In genomic region chr10:61606971-61607907, GRCh38 we compare ENCODE assay signal across 8 cellular contexts. TPM values are rescaled to one million over a fixed set of nuclear protein-coding genes. Genes with fewer than 3 reads are reported as not detected.
DNase-seq lines count a peak whose midpoint lies in the region; ATAC-seq, FAIRE-seq and TF ChIP-seq lines count a peak whose summit lies in the region.

No MANE protein-coding gene starts in this region.

- CTCF ChIA-PET in K562 (lab: Yijun Ruan, JAX; ENCODE audit: low intra/inter-chr PET ratio): interaction anchor here (0.5 kb wide), 1 partner anchor 86 kb away, joined by 3 read pairs; no protein-coding TSS in a partner anchor

- no peaks in the 10 kb centered on the region for H3K9me3 Mint-ChIP-seq in nephron

- H3K9me1 ChIP-seq in K562 (ENCODE audit: control insufficient read depth, insufficient read depth, low read length): no peaks in the 10 kb centered on the region

- no peak overlapping the region for H3K27ac Mint-ChIP-seq in nephron

- POLR2A ChIA-PET in K562 (lab: Yijun Ruan, JAX): no interaction called here

- H3K36me3 Mint-ChIP-seq in nephron (ENCODE audit: low read depth): no peaks in the 10 kb centered on the region

- H3K9ac ChIP-seq in K562 (ENCODE audit: insufficient read depth in 1 of 2, low read depth in 2 of 2, low read length in 2 of 2): no peak overlapping the region

- intact Hi-C loops in K562 (cut with micrococcal nuclease): loop anchor here (2.0 kb wide), 1 partner anchor 126 kb away; no protein-coding TSS in a partner anchor
- intact Hi-C loops in prostate gland (cut with DNase I): no loop called here
- intact Hi-C loops in gastrocnemius medialis (cut with DNase I; ENCODE audit: low total_unique reads): no loop called here

- H3K27ac ChIP-seq in K562 (ENCODE audit: extremely low read depth, low read depth, low read length) (no peak overlapping the region), prostate gland (no peak overlapping the region), gastrocnemius medialis (no peak overlapping the region)

- H4K20me1 ChIP-seq in K562 (replicated peaks; ENCODE audit: control insufficient read depth, insufficient read depth, low read length): no peaks in the 10 kb centered on the region

- H3K4me3 ChIP-seq in K562 (no peak overlapping the region), prostate gland (no peak overlapping the region), gastrocnemius medialis (no peak overlapping the region)

- peaks cover 6% of the 10 kb centered on the region for H3K4me1 Mint-ChIP-seq in nephron

- peak in 1 of 2 experiments; percentile 55; a peak in 3 of 4 replicates for TF ChIP-seq RAD21 in K562 (CRISPR knock-in tag; conservative IDR thresholded peaks at IDR 0.05 in 1 of 2, IDR thresholded peaks at IDR 0.05 in 1 of 2)

- no peak for TF ChIP-seq EP300 in K562 (IDR thresholded peaks at IDR 0.05; ENCODE audit: low read length)

- H3K4me2 ChIP-seq in K562 (ENCODE audit: insufficient read depth, low read length): no peak overlapping the region

- H3K4me1 ChIP-seq in K562 (replicated peaks in 1 of 2; ENCODE audit: control insufficient read depth in 2 of 2, insufficient read depth in 2 of 2, low read length in 2 of 2) (no peaks in the 10 kb centered on the region), prostate gland (replicated peaks) (no peaks in the 10 kb centered on the region), gastrocnemius medialis (no peaks in the 10 kb centered on the region)

- no peak overlapping the region for H3K4me3 Mint-ChIP-seq in nephron

- H3K27me3 Mint-ChIP-seq in nephron (ENCODE audit: low read depth): no peaks in the 10 kb centered on the region

- H3K79me2 ChIP-seq in K562 (ENCODE audit: control insufficient read depth, insufficient read depth, low read length): no peaks in the 10 kb centered on the region

- BruUV-seq in K562 (replicated peaks; lab: Mats Ljungman, UMichigan): no TSS peak

- H3K36me3 ChIP-seq in K562 (ENCODE audit: control insufficient read depth, insufficient read depth, low read length) (no peaks in the 10 kb centered on the region), prostate gland (no peaks in the 10 kb centered on the region), gastrocnemius medialis (no peaks in the 10 kb centered on the region)

- H3K9me3 ChIP-seq in K562 (replicated peaks; ENCODE audit: control insufficient read depth, insufficient read depth, low read depth, low read length) (no peaks in the 10 kb centered on the region), prostate gland (no peaks in the 10 kb centered on the region), gastrocnemius medialis (no peaks in the 10 kb centered on the region)

- no peaks in the 10 kb centered on the region for H3K27me3 ChIP-seq in K562 (ENCODE audit: control insufficient read depth in 2 of 2, insufficient read depth in 2 of 2, low read length in 2 of 2)
- no peaks in the 10 kb centered on the region for H3K27me3 ChIP-seq in prostate gland (replicated peaks; ENCODE audit: insufficient read depth)
- H3K27me3 ChIP-seq in gastrocnemius medialis: no peaks in the 10 kb centered on the region

- H2AFZ ChIP-seq in K562 (ENCODE audit: low read depth, low read length): no peak overlapping the region

- peak; percentile 30; the same call in 1 of the 2 replicates for TF ChIP-seq CTCF in GM12874 (IDR thresholded peaks at IDR 0.05; ENCODE audit: insufficient read depth, low read depth, low read length)
- TF ChIP-seq CTCF in K562 (IDR thresholded peaks at IDR 0.05 in 2 of 3, conservative IDR thresholded peaks at IDR 0.05 in 1 of 3; ENCODE audit: insufficient read depth in 2 of 3, low read depth in 1 of 3, low read length in 3 of 3): peak; percentile 47 to 65 (median 59); a peak in 5 of 6 replicates
- peak; percentile 40 to 58 (median 46) for TF ChIP-seq CTCF in nephron (IDR thresholded peaks at IDR 0.05; ENCODE audit: unreplicated experiment in 3 of 3)
- peak in 2 of 4 experiments; percentile 8 to 30 for TF ChIP-seq CTCF in prostate gland (IDR thresholded peaks at IDR 0.05)
- no peak for TF ChIP-seq CTCF in gastrocnemius medialis (IDR thresholded peaks at IDR 0.05 in 4 of 5, conservative IDR thresholded peaks at IDR 0.05 in 1 of 5)

- peak; percentile 63 for ATAC-seq in HG03469 (IDR thresholded peaks at IDR 0.05; ENCODE audit: unreplicated experiment)
- peak; percentile 75 for ATAC-seq in K562
- no peak for ATAC-seq in gastrocnemius medialis

- WGBS in K562 (ENCODE audit: insufficient coverage, low coverage, missing lambda C conversion rate): 12% methylated on average over 5 of the region's 5 CpGs
- 92% methylated on average over 5 of the region's 5 CpGs for WGBS in prostate gland

- FAIRE-seq in K562 (lab: Jason Lieb, UNC): peak; percentile 59

- DNase-seq in K562 (ENCODE audit: extremely low read depth in 1 of 4, low spot score in 3 of 4) (peak; percentile 20 to 32 (median 27)), hypothalamus (lab: John Stamatoyannopoulos, UW) (no peak), prostate gland (ENCODE audit: low spot score) (no peak), gastrocnemius medialis (no peak)
- no peak for DNase-seq in activated CD4-positive, alpha-beta T cell treated with anti-CD3 and anti-CD28 coated beads, Interleukin-2, amount 50 U/mL, for 1 hour

- in situ Hi-C loops in K562 (cut with MboI) (no loop called here), gastrocnemius medialis (cut with MboI; ENCODE audit: low sequenced_read_pairs in 4 of 4) (no loop called here)

- TF ChIP-seq POLR2A in K562 (conservative IDR thresholded peaks at IDR 0.05) (no peak), prostate gland (IDR thresholded peaks at IDR 0.05) (no peak), gastrocnemius medialis (IDR thresholded peaks at IDR 0.05) (no peak)

TF ChIP-seq in K562, 482 proteins besides CTCF, POLR2A, EP300 and RAD21:
- TF ChIP-seq BACH1 (tag; IDR thresholded peaks at IDR 0.05) (no peak), KLF16 (IDR thresholded peaks at IDR 0.05) (0 out of 2 replicates have a peak, but pooled peaks have one; percentile 26), HLTF (IDR thresholded peaks at IDR 0.05) (no peak), CEBPG (CRISPR knock-in tag; IDR thresholded peaks at IDR 0.05) (no peak), CEBPG (tag; conservative IDR thresholded peaks at IDR 0.05 in 1 of 2, IDR thresholded peaks at IDR 0.05 in 1 of 2) (peak; percentile 28 to 40; a peak in 2 of 4 replicates), NFYB (IDR thresholded peaks at IDR 0.05; ENCODE audit: extremely low read depth, insufficient read length) (no peak), NR3C1 (CRISPR knock-in tag; IDR thresholded peaks at IDR 0.05) (no peak), LARP7 (IDR thresholded peaks at IDR 0.05) (no peak), CSDE1 (IDR thresholded peaks at IDR 0.05) (no peak), ATF3 (IDR thresholded peaks at IDR 0.05) (peak; percentile 44; the same call in 1 of the 2 replicates), ATF3 (CRISPR knock-in tag; conservative IDR thresholded peaks at IDR 0.05) (no peak)

RNA-seq across cellular contexts. Expression of gene CABCOCO1, which starts 55.5 kb away (rescaled TPM):
- not detected in 2 replicates for total RNA-seq in K562 (2011; cell fraction: chromatin; rRNA removed; ENCODE audit: low replicate concordance)
- total RNA-seq in K562 (2011; cell fraction: nucleolus; rRNA removed): not detected in 2 replicates
- not detected in 2 replicates for total RNA-seq in K562 (2011; cell fraction: nucleoplasm; rRNA removed)
- not detected in 2 replicates for total RNA-seq in K562 (2014; rRNA removed)
- not detected in 2 replicates for total RNA-seq in K562 (2014; rRNA removed; fragmentation: Illumina TruSeq; extraction: Trizol)
- total RNA-seq in K562 (2015; rRNA removed; fragmentation: Illumina TruSeq; extraction: Trizol): not detected in 2 replicates
- not detected in 2 replicates for total RNA-seq in K562 (2021)
- polyA plus RNA-seq in K562 (2011; rRNA removed): not detected in 2 replicates
- polyA plus RNA-seq in K562 (2011; cell fraction: cytosol; rRNA removed): not detected in 2 replicates
- polyA plus RNA-seq in K562 (2011; cell fraction: nucleus; rRNA removed): not detected in 2 replicates
- not detected in 2 replicates for polyA plus RNA-seq in K562 (2012)
- not detected in 2 replicates for polyA plus RNA-seq in K562 (2014; fragmentation: Illumina TruSeq; extraction: Trizol)
- under 1 TPM in 1 of 2 experiments, not detected in 1; 0.04 TPM for polyA plus RNA-seq in K562 (2014; fragmentation: Nextera tagmentation; extraction: Ambion mirVana)
- not detected in 2 replicates for polyA plus RNA-seq in K562 (2014; rRNA removed)
- not detected in 2 replicates for polyA minus RNA-seq in K562 (2011; rRNA and poly(A)+ RNA removed)
- not detected in 2 replicates for polyA minus RNA-seq in K562 (2011; cell fraction: cytosol; rRNA and poly(A)+ RNA removed)
- polyA minus RNA-seq in K562 (2011; cell fraction: nucleus; rRNA and poly(A)+ RNA removed): 0.22 TPM in 1 of 2 replicates, not detected in the other
- 1 to 10 TPM; 1.0 to 1.9 TPM for total RNA-seq in prostate gland
- total RNA-seq in gastrocnemius medialis: not detected

Comparison
In these comparisons a context has a peak if more than half of its experiments do, and no peak if none do; other contexts are left out.
1. CTCF ChIP-seq: peak in GM12874 (single experiment), K562 (3 of 3) and nephron (3 of 3); none in gastrocnemius medialis (0 of 5).
2. ATAC-seq: peak in HG03469 (single experiment) and K562 (single experiment); none in gastrocnemius medialis (0 of 2).
3. DNase-seq: peak in K562 (4 of 4); none in activated CD4-positive, alpha-beta T cell treated with anti-CD3 and anti-CD28 coated beads, Interleukin-2, amount 50 U/mL, for 1 hour (single experiment), hypothalamus (0 of 51), prostate gland (single experiment) and gastrocnemius medialis (0 of 2).